16 cellular contexts compared by ENCODE assay signal in genomic region chr14:104546591-104547309, GRCh38. TPM values are rescaled to one million over a fixed set of nuclear protein-coding genes. Genes with fewer than 3 reads are reported as not detected.
"Had no signal": no experiment of that assay in that cellular context is flagged by ENCODE, and none has a peak within 500 bp of the region (broad histone marks: within the 10 kb centered on the region; RNA-seq: fewer than 3 reads in every experiment).

No MANE protein-coding gene starts in this region.

- H3K36me3 Mint-ChIP-seq: activated naive CD8-positive, alpha-beta T cell; memory B cell; natural killer cell treated with Interleukin-12 subunit alpha and Interleukin-12 subunit beta and Interleukin-15 and Interleukin-18, amount 100 ng/mL, for 72 hours; T-cell had no signal

- H3K9me3 ChIP-seq: esophagus squamous epithelium, tibial artery had no signal

- ATAC-seq: activated CD8-positive, alpha-beta T cell treated with anti-CD3 and anti-CD28 coated beads, Interleukin-2, amount 10 ng/mL, durations not matched to agents 7 days and 5 days; left lobe of liver; natural killer cell treated with Interleukin-12 subunit alpha and Interleukin-12 subunit beta and Interleukin-15 and Interleukin-18, amount 100 ng/mL, for 72 hours; T-cell had no signal

- H3K9me3 Mint-ChIP-seq: natural killer cell treated with Interleukin-12 subunit alpha and Interleukin-12 subunit beta and Interleukin-15 and Interleukin-18, amount 100 ng/mL, for 72 hours; T-cell had no signal

- H3K36me3 ChIP-seq: esophagus squamous epithelium, tibial artery, WERI-Rb-1 had no signal

- H3K27ac Mint-ChIP-seq: activated CD8-positive, alpha-beta T cell treated with anti-CD3 and anti-CD28 coated beads, Interleukin-2, amount 10 ng/mL, durations not matched to agents 7 days and 5 days; activated naive CD8-positive, alpha-beta T cell; memory B cell; natural killer cell treated with Interleukin-12 subunit alpha and Interleukin-12 subunit beta and Interleukin-15 and Interleukin-18, amount 100 ng/mL, for 72 hours; T-cell had no signal

- H3K4me3 Mint-ChIP-seq: activated CD8-positive, alpha-beta T cell treated with anti-CD3 and anti-CD28 coated beads, Interleukin-2, amount 10 ng/mL, durations not matched to agents 7 days and 5 days; activated naive CD8-positive, alpha-beta T cell; memory B cell; natural killer cell treated with Interleukin-12 subunit alpha and Interleukin-12 subunit beta and Interleukin-15 and Interleukin-18, amount 100 ng/mL, for 72 hours; T-cell had no signal

- H3K27ac ChIP-seq: esophagus squamous epithelium, tibial artery, WERI-Rb-1 had no signal

- DNase-seq: activated CD4-positive, alpha-beta T cell treated with anti-CD3 and anti-CD28 coated beads for 48 hours; activated CD8-positive, alpha-beta T cell treated with anti-CD3 and anti-CD28 coated beads, Interleukin-2, amount 10 ng/mL, durations not matched to agents 7 days and 5 days; esophagus squamous epithelium; foreskin fibroblast; glutamatergic neuron; occipital lobe; T-cell; tibial artery; WERI-Rb-1 had no signal

- H3K4me3 ChIP-seq: skin epidermis, tibial artery had no signal

- H3K4me1 ChIP-seq: tibial artery had no signal

- H3K4me1 Mint-ChIP-seq: memory B cell, T-cell had no signal

RNA-seq across cellular contexts. Expression of gene C14orf180, which starts 32.8 kb away (rescaled TPM):
- total RNA-seq: activated CD8-positive, alpha-beta T cell treated with anti-CD3 and anti-CD28 coated beads, Interleukin-2, amount 10 ng/mL, durations not matched to agents 7 days and 5 days; dermis microvascular lymphatic vessel endothelial cell; esophagus squamous epithelium; natural killer cell treated with Interleukin-12 subunit alpha and Interleukin-12 subunit beta and Interleukin-15 and Interleukin-18, amount 100 ng/mL, for 72 hours; occipital lobe; SK-MEL-5; T-cell had no signal

RNA-seq across cellular contexts. Expression of gene TMEM179, which starts 57.8 kb away (rescaled TPM):
- total RNA-seq: activated CD8-positive, alpha-beta T cell treated with anti-CD3 and anti-CD28 coated beads, Interleukin-2, amount 10 ng/mL, durations not matched to agents 7 days and 5 days; esophagus squamous epithelium; T-cell had no signal
